8 cellular contexts compared by ENCODE assay signal in genomic region chrX:9786839-9787635, GRCh38. TPM values are rescaled to one million over a fixed set of nuclear protein-coding genes. Genes with fewer than 3 reads are reported as not detected.
DNase-seq lines count a peak whose midpoint lies in the region; TF ChIP-seq lines count a peak whose summit lies in the region.

No MANE protein-coding gene starts in this region.

- H3K27ac ChIP-seq in left ventricle myocardium inferior (replicated peaks) = no peak overlapping the region

- no peaks in the 10 kb centered on the region for H3K36me3 ChIP-seq in HAP-1 (replicated peaks)
- no peaks in the 10 kb centered on the region for H3K36me3 ChIP-seq in left ventricle myocardium inferior

- peak overlapping the region; percentile 55 for H3K4me3 ChIP-seq in HAP-1
- peak overlapping the region; percentile 67 for H3K4me3 ChIP-seq in left ventricle myocardium inferior

- H3K4me1 ChIP-seq in HAP-1 = peaks cover 17% of the 10 kb centered on the region
- peaks cover 7% of the 10 kb centered on the region for H3K4me1 ChIP-seq in left ventricle myocardium inferior

- DNase-seq in HAP-1 (ENCODE audit: low spot score in 2 of 2) (peak; percentile 8 to 56), SW480 (ENCODE audit: low spot score) (peak; percentile 21), left ventricle myocardium inferior (no peak), renal cortical epithelial cell (ENCODE audit: low read depth) (peak; percentile 49), cerebellum (ENCODE audit: low spot score) (no peak), COLO829 (ENCODE audit: low spot score) (no peak)
- DNase-seq in stimulated activated CD4-positive, alpha-beta T cell treated with anti-CD3 and anti-CD28 coated beads, Interleukin-4, amount 100 ng/mL, for 1 hour = no peak
- no peak for DNase-seq in activated effector memory CD4-positive, alpha-beta T cell treated with anti-CD3 and anti-CD28 coated beads, Interleukin-2, amount 50 U/mL, for 16 hours

- intact Hi-C loops in left ventricle myocardium inferior (cut with micrococcal nuclease) = no loop called here

- in situ Hi-C loops in HAP-1 (cut with MboI; ENCODE audit: low sequenced_read_pairs) = no loop called here

- H3K9me3 ChIP-seq in HAP-1 = no peaks in the 10 kb centered on the region
- no peaks in the 10 kb centered on the region for H3K9me3 ChIP-seq in left ventricle myocardium inferior (replicated peaks)

- no peak for TF ChIP-seq CTCF in left ventricle myocardium inferior (IDR thresholded peaks at IDR 0.05; ENCODE audit: borderline replicate concordance)

- H3K27me3 ChIP-seq in HAP-1 (ENCODE audit: low read depth) = no peaks in the 10 kb centered on the region
- peaks cover 4% of the 10 kb centered on the region for H3K27me3 ChIP-seq in left ventricle myocardium inferior (ENCODE audit: low read depth)

RNA-seq across cellular contexts. Expression of gene SHROOM2, which starts 0.8 kb away (rescaled TPM):
- total RNA-seq in left ventricle myocardium inferior (0.71 TPM), renal cortical epithelial cell (6.1 and 33.0 TPM in 2 replicates), cerebellum (22.5 TPM)

RNA-seq across cellular contexts. Expression of gene GPR143, which starts 21.4 kb away (rescaled TPM):
- total RNA-seq in left ventricle myocardium inferior (not detected), renal cortical epithelial cell (33.0 and 58.2 TPM in 2 replicates), cerebellum (2.2 TPM)

Comparison
In these comparisons a context has a peak if more than half of its experiments do, and no peak if none do; other contexts are left out.
1. DNase-seq: peak in HAP-1 (2 of 2), SW480 (single experiment) and renal cortical epithelial cell (single experiment); none in left ventricle myocardium inferior (single experiment), stimulated activated CD4-positive, alpha-beta T cell treated with anti-CD3 and anti-CD28 coated beads, Interleukin-4, amount 100 ng/mL, for 1 hour (single experiment), cerebellum (single experiment), activated effector memory CD4-positive, alpha-beta T cell treated with anti-CD3 and anti-CD28 coated beads, Interleukin-2, amount 50 U/mL, for 16 hours (single experiment) and COLO829 (single experiment).
2. RNA of gene GPR143, which starts 21.4 kb away (total RNA-seq): 33.0 to 58.2 TPM in renal cortical epithelial cell; 2.2 TPM in cerebellum (single experiment) and not detected in left ventricle myocardium inferior (single experiment); every median in the first group is over 10 times any median in the second.